27 cellular contexts compared by ENCODE assay signal in the genomic region with DNA sequence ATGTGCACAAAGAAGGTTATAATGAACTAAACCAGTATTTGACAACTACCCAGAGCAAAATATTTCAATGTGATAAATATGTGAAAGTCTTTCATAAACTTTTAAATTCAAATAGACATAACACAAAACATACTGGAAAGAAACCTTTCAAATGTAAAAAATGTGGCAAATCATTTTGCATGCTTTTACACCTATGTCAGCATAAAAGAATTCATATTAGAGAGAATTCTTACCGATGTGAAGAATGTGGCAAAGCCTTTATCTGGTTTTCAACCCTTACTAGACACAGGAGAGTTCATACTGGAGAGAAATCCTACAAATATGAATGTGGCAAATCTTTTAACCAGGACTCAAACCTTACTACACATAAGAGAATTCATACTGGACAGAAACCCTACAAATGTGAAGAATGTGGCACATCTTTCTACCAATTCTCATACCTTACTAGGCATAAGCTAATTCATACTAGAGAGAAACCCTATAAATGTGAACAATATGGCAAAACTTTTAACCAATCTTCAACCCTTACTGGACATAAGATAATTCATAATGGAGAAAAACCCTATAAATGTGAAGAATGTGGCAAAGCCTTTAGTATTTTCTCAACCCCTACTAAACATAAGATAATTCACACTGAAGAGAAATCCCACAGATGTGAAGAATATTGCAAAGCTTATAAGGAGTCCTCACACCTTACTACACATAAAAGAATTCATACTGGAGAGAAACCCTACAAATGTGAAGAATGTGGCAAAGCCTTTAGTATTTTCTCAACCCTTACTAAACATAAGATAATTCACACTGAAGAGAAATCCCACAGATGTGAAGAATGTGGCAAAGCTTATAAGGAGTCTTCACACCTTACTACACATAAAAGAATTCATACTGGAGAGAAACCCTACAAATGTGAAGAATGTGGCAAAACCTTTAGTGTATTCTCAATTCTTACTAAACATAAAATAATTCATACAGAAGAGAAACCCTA. TPM values are rescaled to one million over a fixed set of nuclear protein-coding genes. Genes with fewer than 3 reads are reported as not detected.
A peak's percentile ranks its signal among the peaks of the same experiment; 100 is the strongest.
DNase-seq lines count a peak whose midpoint lies in the region; ATAC-seq, FAIRE-seq and TF ChIP-seq lines count a peak whose summit lies in the region.
"Had no signal": no experiment of that assay in that cellular context is flagged by ENCODE, and none has a peak within 500 bp of the region (broad histone marks: within the 10 kb centered on the region; RNA-seq: fewer than 3 reads in every experiment).

No MANE protein-coding gene starts in this region.

- no peak overlapping the region for H3K4me2 ChIP-seq in HepG2 (ENCODE audit: low read depth, low read length)
- H3K4me2 ChIP-seq: PC-9 had no signal

- H4K20me1 ChIP-seq in HepG2 (ENCODE audit: insufficient read depth, low read length), result no peaks in the 10 kb centered on the region

- TF ChIP-seq POLR2A in HepG2 (IDR thresholded peaks at IDR 0.05; ENCODE audit: insufficient read depth in 1 of 2, low read depth in 2 of 2, low read length in 2 of 2), result no peak
- TF ChIP-seq POLR2A in right lobe of liver (IDR thresholded peaks at IDR 0.05), result no peak

- DNase-seq in HepG2 (ENCODE audit: low spot score) (no peak), right lobe of liver (no peak), coronary artery (ENCODE audit: low spot score) (no peak), activated T-cell treated with anti-CD3 and anti-CD28 coated beads for 4 hours (no peak), DMS153 (lab: John Stamatoyannopoulos, UW) (no peak), NCI-H1417 (lab: John Stamatoyannopoulos, UW) (no peak)
- no peak for DNase-seq in T-helper 2 cell treated with Interferon-gamma antibody and Interleukin-4, amounts not matched to agents 5 μg/mL and 100 μg/mL, for 36 hours (ENCODE audit: low spot score)
- DNase-seq: ACHN; CD4-positive, CD25-positive, alpha-beta regulatory T cell; DMS53; GM23248; H9; HFFc6; Kasumi-1; MV-4-11; NCI-H1105; NCI-H146; NCI-H1930; NCI-H2107; NCI-H524 treated with DMSO at 0.1 percent for 48 hours; NCI-H774; PC-9; SHP77 had no signal

- H3K9ac ChIP-seq in HepG2 (ENCODE audit: insufficient read depth, low read depth, low read length) (no peak overlapping the region), liver (ENCODE audit: low read depth in 1 of 2, low read length in 2 of 2) (no peak overlapping the region)
- H3K9ac ChIP-seq: GM23248 had no signal

- whole genome bisulfite sequencing in HepG2 (ENCODE audit: low lambda C conversion rate), result 55% methylated on average over 1 of the region's 1 CpG
- 100% methylated on average over 1 of the region's 1 CpG for WGBS in right lobe of liver (ENCODE audit: insufficient coverage, low coverage, low lambda C conversion rate, missing lambda C conversion rate)
- WGBS in liver, result 94% methylated on average over 1 of the region's 1 CpG

- TF ChIP-seq EP300 in HepG2 (IDR thresholded peaks at IDR 0.05; ENCODE audit: low read depth in 2 of 2, low read length in 2 of 2) (no peak), HepG2 (CRISPR knock-in tag; IDR thresholded peaks at IDR 0.05; ENCODE audit: borderline replicate concordance) (no peak)

- H2AFZ ChIP-seq in HepG2 (ENCODE audit: low read length), result no peak overlapping the region
- H2AFZ ChIP-seq: GM23248, PC-9 had no signal

- CTCF ChIA-PET in HepG2 (lab: Yijun Ruan, JAX; ENCODE audit: low intra/inter-chr PET ratio, low total read pairs), result no interaction called here

- no peak overlapping the region for H3K27ac ChIP-seq in HepG2 (ENCODE audit: extremely low read length, insufficient read depth, low read length)
- no peak overlapping the region for H3K27ac ChIP-seq in right lobe of liver
- no peak overlapping the region for H3K27ac ChIP-seq in coronary artery
- no peak overlapping the region for H3K27ac ChIP-seq in liver (ENCODE audit: low read depth in 1 of 2, low read length in 2 of 2)
- H3K27ac ChIP-seq: 22Rv1, GM23248, PC-9, RWPE1 had no signal

- ATAC-seq in HepG2 (no peak), right lobe of liver (no peak)

- no peaks in the 10 kb centered on the region for H3K4me1 Mint-ChIP-seq in T-helper 2 cell treated with Interferon-gamma antibody and Interleukin-4, amounts not matched to agents 5 μg/mL and 100 μg/mL, for 36 hours (ENCODE audit: low read depth)
- H3K4me1 Mint-ChIP-seq: CD4-positive, CD25-positive, alpha-beta regulatory T cell; H9 had no signal

- H3K79me2 ChIP-seq in HepG2 (ENCODE audit: insufficient read depth, low read length), result no peaks in the 10 kb centered on the region

- TF ChIP-seq CTCF in HepG2 (CRISPR knock-in tag; IDR thresholded peaks at IDR 0.05) (no peak), right lobe of liver (IDR thresholded peaks at IDR 0.05) (no peak), coronary artery (IDR thresholded peaks at IDR 0.05) (no peak), liver (IDR thresholded peaks at IDR 0.05; ENCODE audit: low read depth, low read length, missing input control) (no peak)

- H3K9me3 ChIP-seq in HepG2 (ENCODE audit: low read length), result peaks cover 86% of the 10 kb centered on the region
- peaks cover 0 to 58% (median 39%) of the 10 kb centered on the region in 4 donors for H3K9me3 ChIP-seq in right lobe of liver
- peaks cover 30 to 74% (median 41%) of the 10 kb centered on the region in 4 donors for H3K9me3 ChIP-seq in liver (ENCODE audit: control insufficient read depth in 4 of 4, low read length in 3 of 4)

- H3K27me3 Mint-ChIP-seq in T-helper 2 cell treated with Interferon-gamma antibody and Interleukin-4, amounts not matched to agents 5 μg/mL and 100 μg/mL, for 36 hours (ENCODE audit: low read depth), result no peaks in the 10 kb centered on the region
- H3K27me3 Mint-ChIP-seq: CD4-positive, CD25-positive, alpha-beta regulatory T cell had no signal

- no peak overlapping the region for H3K27ac Mint-ChIP-seq in T-helper 2 cell treated with Interferon-gamma antibody and Interleukin-4, amounts not matched to agents 5 μg/mL and 100 μg/mL, for 36 hours
- H3K27ac Mint-ChIP-seq: CD4-positive, CD25-positive, alpha-beta regulatory T cell; H9; HFFc6 had no signal

- no peak for FAIRE-seq in HepG2 (lab: Jason Lieb, UNC)
- FAIRE-seq: D721Med had no signal

- H3K9me3 Mint-ChIP-seq in T-helper 2 cell treated with Interferon-gamma antibody and Interleukin-4, amounts not matched to agents 5 μg/mL and 100 μg/mL, for 36 hours, result peaks cover 72% of the 10 kb centered on the region

- no peaks in the 10 kb centered on the region for H3K4me1 ChIP-seq in HepG2 (ENCODE audit: insufficient read depth, low read length)
- H3K4me1 ChIP-seq in right lobe of liver, result no peaks in the 10 kb centered on the region
- H3K4me1 ChIP-seq in liver (ENCODE audit: control insufficient read depth in 4 of 4, insufficient read depth in 4 of 4, low read length in 3 of 4), result no peaks in the 10 kb centered on the region

- intact Hi-C loops in HepG2 (cut with micrococcal nuclease; ENCODE audit: unreplicated experiment), result no loop called here
- intact Hi-C loops in right lobe of liver (cut with DNase I), result no loop called here

- in situ Hi-C loops in HepG2 (cut with HindIII; ENCODE audit: extremely low pct_ligation_motif_present, low pct_unique_long_range_greater_than_20kb), result no loop called here

- TF ChIP-seq RAD21 in HepG2 (CRISPR knock-in tag; IDR thresholded peaks at IDR 0.05) (no peak), liver (IDR thresholded peaks at IDR 0.05) (no peak)

- H3K36me3 ChIP-seq in HepG2 (replicated peaks in 1 of 2; ENCODE audit: control insufficient read depth in 1 of 2, insufficient read depth in 2 of 2, low read length in 2 of 2) (no peaks in the 10 kb centered on the region), right lobe of liver (no peaks in the 10 kb centered on the region), liver (ENCODE audit: control insufficient read depth in 4 of 4, insufficient read depth in 3 of 4, low read depth in 1 of 4, low read length in 3 of 4) (peaks cover 0 to 12% (median 3%) of the 10 kb centered on the region in 4 donors)

- no TSS peak for BruUV-seq in HepG2 (replicated peaks; lab: Mats Ljungman, UMichigan)

- H3K4me3 ChIP-seq in HepG2 (replicated peaks in 1 of 3; ENCODE audit: insufficient read depth in 1 of 3, low read depth in 2 of 3, low read length in 3 of 3) (no peak overlapping the region), right lobe of liver (no peak overlapping the region), coronary artery (peak overlapping the region; percentile 36), liver (ENCODE audit: low read depth in 1 of 3, low read length in 3 of 3) (peak overlapping the region in 2 of 3 donors; percentile 31 to 53)
- H3K4me3 ChIP-seq: GM23248, PC-9 had no signal

- peaks cover 33% of the 10 kb centered on the region for H3K36me3 Mint-ChIP-seq in T-helper 2 cell treated with Interferon-gamma antibody and Interleukin-4, amounts not matched to agents 5 μg/mL and 100 μg/mL, for 36 hours (ENCODE audit: low read depth)

- H3K27me3 ChIP-seq in HepG2 (ENCODE audit: control insufficient read depth in 1 of 2, insufficient read depth in 2 of 2, low read length in 2 of 2) (no peaks in the 10 kb centered on the region), right lobe of liver (no peaks in the 10 kb centered on the region), liver (ENCODE audit: control insufficient read depth in 4 of 4, insufficient read depth in 4 of 4, low read length in 3 of 4) (no peaks in the 10 kb centered on the region)

- H3K4me3 Mint-ChIP-seq in T-helper 2 cell treated with Interferon-gamma antibody and Interleukin-4, amounts not matched to agents 5 μg/mL and 100 μg/mL, for 36 hours, result no peak overlapping the region
- H3K4me3 Mint-ChIP-seq: CD4-positive, CD25-positive, alpha-beta regulatory T cell; H9; HFFc6 had no signal

- POLR2A ChIA-PET in HepG2 (lab: Yijun Ruan, JAX), result no interaction called here

RNA-seq across cellular contexts. Expression of a gene that starts 26.4 kb away (rescaled TPM):
- 4.1 and 9.0 TPM in 2 replicates for total RNA-seq in HepG2 (2016; rRNA removed; fragmentation: Illumina TruSeq; extraction: Trizol)
- total RNA-seq in HepG2 (2016; cell fraction: cytosol; rRNA removed; fragmentation: Illumina TruSeq; extraction: Trizol; ENCODE audit: low read depth), result 0.91 and 1.6 TPM in 2 replicates
- 4.4 and 8.7 TPM in 2 replicates for total RNA-seq in HepG2 (2016; cell fraction: insoluble cytoplasmic fraction; rRNA removed; fragmentation: Illumina TruSeq; extraction: Trizol)
- total RNA-seq in HepG2 (2016; cell fraction: membrane; rRNA removed; fragmentation: Illumina TruSeq; extraction: Trizol), result 1.3 and 1.7 TPM in 2 replicates
- 34.3 and 38.7 TPM in 2 replicates for total RNA-seq in HepG2 (2016; cell fraction: nucleus; rRNA removed; fragmentation: Illumina TruSeq; extraction: Trizol)
- polyA plus RNA-seq in HepG2 (2011; rRNA removed), result 6.0 and 6.8 TPM in 2 replicates
- 1.9 and 2.3 TPM in 2 replicates for polyA plus RNA-seq in HepG2 (2011; cell fraction: cytosol; rRNA removed)
- 14.3 and 20.8 TPM in 2 replicates for polyA plus RNA-seq in HepG2 (2011; cell fraction: nucleus; rRNA removed)
- 3.3 and 4.7 TPM in 2 replicates for polyA plus RNA-seq in HepG2 (2012)
- 0.14 and 0.25 TPM in 2 replicates for polyA plus RNA-seq in HepG2 (2016; cell fraction: cytosol; fragmentation: Illumina TruSeq; extraction: Trizol; ENCODE audit: low read depth)
- polyA plus RNA-seq in HepG2 (2016; cell fraction: insoluble cytoplasmic fraction; fragmentation: Illumina TruSeq; extraction: Trizol; ENCODE audit: low read depth), result 2.8 and 3.1 TPM in 2 replicates
- 0.50 and 0.56 TPM in 2 replicates for polyA plus RNA-seq in HepG2 (2016; cell fraction: membrane; fragmentation: Illumina TruSeq; extraction: Trizol; ENCODE audit: low read depth)
- 20.7 and 23.4 TPM in 2 replicates for polyA plus RNA-seq in HepG2 (2016; cell fraction: nucleus; fragmentation: Illumina TruSeq; extraction: Trizol; ENCODE audit: insufficient read depth, low read depth)
- polyA minus RNA-seq in HepG2 (2011; rRNA and poly(A)+ RNA removed; ENCODE audit: low replicate concordance), result 19.5 TPM in 1 of 2 replicates, not detected in the other
- polyA minus RNA-seq in HepG2 (2011; cell fraction: cytosol; rRNA and poly(A)+ RNA removed), result 3.1 and 3.6 TPM in 2 replicates
- 126 and 140 TPM in 2 replicates for polyA minus RNA-seq in HepG2 (2011; cell fraction: nucleus; rRNA and poly(A)+ RNA removed)
- 1 to 10 TPM; 5.9 to 9.3 (median 6.8) TPM for total RNA-seq in right lobe of liver
- 10 to 100 TPM; 14.1 to 15.4 TPM for total RNA-seq in liver
- 1 to 10 TPM; 1.2 to 5.1 TPM for polyA plus RNA-seq in liver

Comparison
In these comparisons a context has a peak if more than half of its experiments do, and no peak if none do; other contexts are left out.
1. H3K4me3 ChIP-seq: peak in coronary artery (single experiment) and liver (2 of 3); none in HepG2 (0 of 3) and right lobe of liver (0 of 3).